17 cellular contexts compared by ENCODE assay signal in genomic region chr14:91300957-91301356, GRCh38. TPM values are rescaled to one million over a fixed set of nuclear protein-coding genes. Genes with fewer than 3 reads are reported as not detected.
A peak's percentile ranks its signal among the peaks of the same experiment; 100 is the strongest.
DNase-seq lines count a peak whose midpoint lies in the region; ATAC-seq and TF ChIP-seq lines count a peak whose summit lies in the region.
"Had no signal": no experiment of that assay in that cellular context is flagged by ENCODE, and none has a peak within 500 bp of the region (broad histone marks: within the 10 kb centered on the region; RNA-seq: fewer than 3 reads in every experiment).

No MANE protein-coding gene starts in this region.

- CTCF ChIA-PET in activated CD8-positive, alpha-beta memory T cell treated with anti-CD3 and anti-CD28 coated beads, Interleukin-2, amount 10 ng/mL, durations not matched to agents 7 days and 5 days (lab: Charles Lee) = no interaction called here
- CTCF ChIA-PET in PC-3 (lab: Charles Lee) = interaction anchor here (1.1 kb wide), 1 partner anchor 124 kb away, joined by 3 read pairs; no protein-coding TSS in a partner anchor

- no peak for DNase-seq in activated CD8-positive, alpha-beta memory T cell treated with anti-CD3 and anti-CD28 coated beads, Interleukin-2, amount 10 ng/mL, durations not matched to agents 7 days and 5 days
- no peak for DNase-seq in activated CD8-positive, alpha-beta memory T cell treated with anti-CD3 and anti-CD28 coated beads, Interleukin-2, amount 50 U/mL, for 4 hours
- peak; percentile 54 for DNase-seq in PC-3
- no peak for DNase-seq in activated naive CD8-positive, alpha-beta T cell treated with anti-CD3 and anti-CD28 coated beads, Interleukin-2, amount 50 U/mL, for 24 hours
- peak; percentile 68 for DNase-seq in osteoblast (ENCODE audit: insufficient read length, low spot score, missing footprints)
- DNase-seq in aorta = no peak
- no peak for DNase-seq in NCI-H82 treated with DMSO at 0.1 percent for 48 hours (lab: John Stamatoyannopoulos, UW; ENCODE audit: unreplicated experiment)
- no peak for DNase-seq in foreskin fibroblast
- DNase-seq: C1 segment of cervical spinal cord, left cardiac atrium, midbrain, NCI-H1105, NCI-H526 treated with DMSO at 0.1 percent for 48 hours, psoas muscle had no signal

- H3K4me3 Mint-ChIP-seq in activated CD8-positive, alpha-beta memory T cell treated with anti-CD3 and anti-CD28 coated beads, Interleukin-2, amount 10 ng/mL, durations not matched to agents 7 days and 5 days = no peak overlapping the region
- no peak overlapping the region for H3K4me3 Mint-ChIP-seq in activated naive CD8-positive, alpha-beta T cell treated with anti-CD3 and anti-CD28 coated beads, Interleukin-2, amount 50 U/mL, for 24 hours

- H3K4me1 ChIP-seq in PC-3 (ENCODE audit: insufficient read depth, low read length) (peaks cover 25% of the 10 kb centered on the region), osteoblast (ENCODE audit: insufficient read depth, low read length) (no peaks in the 10 kb centered on the region), aorta (ENCODE audit: control insufficient read depth in 1 of 2, insufficient read depth in 2 of 2, low read length in 2 of 2) (no peaks in the 10 kb centered on the region)
- H3K4me1 ChIP-seq: psoas muscle had no signal

- peaks cover 76% of the 10 kb centered on the region for H3K36me3 Mint-ChIP-seq in activated CD8-positive, alpha-beta memory T cell treated with anti-CD3 and anti-CD28 coated beads, Interleukin-2, amount 10 ng/mL, durations not matched to agents 7 days and 5 days
- peaks cover 70% of the 10 kb centered on the region for H3K36me3 Mint-ChIP-seq in activated naive CD8-positive, alpha-beta T cell treated with anti-CD3 and anti-CD28 coated beads, Interleukin-2, amount 50 U/mL, for 24 hours (ENCODE audit: low read depth)

- H3K4me1 Mint-ChIP-seq in activated CD8-positive, alpha-beta memory T cell treated with anti-CD3 and anti-CD28 coated beads, Interleukin-2, amount 10 ng/mL, durations not matched to agents 7 days and 5 days = peaks cover 38% of the 10 kb centered on the region
- H3K4me1 Mint-ChIP-seq in activated naive CD8-positive, alpha-beta T cell treated with anti-CD3 and anti-CD28 coated beads, Interleukin-2, amount 50 U/mL, for 24 hours = peaks cover 56% of the 10 kb centered on the region

- H3K4me3 ChIP-seq in PC-3 (ENCODE audit: low read length) (no peak overlapping the region), osteoblast (ENCODE audit: insufficient read depth, low read length) (no peak overlapping the region), aorta (ENCODE audit: low read length in 2 of 2) (no peak overlapping the region), foreskin fibroblast (ENCODE audit: low read depth in 1 of 2, low read length in 2 of 2) (no peak overlapping the region)
- H3K4me3 ChIP-seq: esophagus muscularis mucosa, GM12878, psoas muscle, skin epidermis had no signal

- POLR2A ChIA-PET in PC-3 (lab: Charles Lee; ENCODE audit: unreplicated experiment) = no interaction called here

- no peaks in the 10 kb centered on the region for H3K9me3 Mint-ChIP-seq in activated CD8-positive, alpha-beta memory T cell treated with anti-CD3 and anti-CD28 coated beads, Interleukin-2, amount 10 ng/mL, durations not matched to agents 7 days and 5 days (ENCODE audit: low read depth)
- no peaks in the 10 kb centered on the region for H3K9me3 Mint-ChIP-seq in activated naive CD8-positive, alpha-beta T cell treated with anti-CD3 and anti-CD28 coated beads, Interleukin-2, amount 50 U/mL, for 24 hours

- BruUV-seq in PC-3 (replicated peaks; lab: Mats Ljungman, UMichigan) = no TSS peak

- no peak for ATAC-seq in activated CD8-positive, alpha-beta memory T cell treated with anti-CD3 and anti-CD28 coated beads, Interleukin-2, amount 10 ng/mL, durations not matched to agents 7 days and 5 days
- peak; percentile 65 for ATAC-seq in PC-3
- ATAC-seq in activated naive CD8-positive, alpha-beta T cell treated with anti-CD3 and anti-CD28 coated beads, Interleukin-2, amount 50 U/mL, for 24 hours = no peak
- no peak for ATAC-seq in aorta (ENCODE audit: low FRiP score)
- ATAC-seq: GM12878, left cardiac atrium, psoas muscle had no signal

- H3K27me3 Mint-ChIP-seq in activated CD8-positive, alpha-beta memory T cell treated with anti-CD3 and anti-CD28 coated beads, Interleukin-2, amount 10 ng/mL, durations not matched to agents 7 days and 5 days = no peaks in the 10 kb centered on the region
- H3K27me3 Mint-ChIP-seq in activated naive CD8-positive, alpha-beta T cell treated with anti-CD3 and anti-CD28 coated beads, Interleukin-2, amount 50 U/mL, for 24 hours = no peaks in the 10 kb centered on the region

- H3K9me3 ChIP-seq in PC-3 (ENCODE audit: low read length) (no peaks in the 10 kb centered on the region), osteoblast (ENCODE audit: low read depth, low read length) (no peaks in the 10 kb centered on the region), aorta (ENCODE audit: control insufficient read depth, low read length) (no peaks in the 10 kb centered on the region)
- H3K9me3 ChIP-seq: esophagus muscularis mucosa, psoas muscle had no signal

- H4K20me1 ChIP-seq in PC-3 (ENCODE audit: low read length) = no peaks in the 10 kb centered on the region
- no peaks in the 10 kb centered on the region for H4K20me1 ChIP-seq in osteoblast (ENCODE audit: insufficient read depth, low read length)

- 93% methylated on average over 4 of the region's 4 CpGs for WGBS in aorta, 2 donors

- peaks cover 19% of the 10 kb centered on the region; the same call in 1 of the 2 replicates for H3K36me3 ChIP-seq in PC-3 (ENCODE audit: low read depth, low read length)
- H3K36me3 ChIP-seq in osteoblast (ENCODE audit: insufficient read depth, low read length) = no peaks in the 10 kb centered on the region
- H3K36me3 ChIP-seq in aorta (ENCODE audit: control insufficient read depth in 1 of 2, insufficient read depth in 2 of 2, low read length in 1 of 2) = no peaks in the 10 kb centered on the region

- H3K9me2 ChIP-seq in PC-3 (replicated peaks; ENCODE audit: low read length) = no peaks in the 10 kb centered on the region

- peak overlapping the region; percentile 70 for H3K27ac ChIP-seq in PC-3 (ENCODE audit: low read length)
- H3K27ac ChIP-seq in osteoblast (ENCODE audit: low read depth, low read length) = no peak overlapping the region
- no peak overlapping the region for H3K27ac ChIP-seq in aorta (ENCODE audit: low read depth in 1 of 2, low read length in 2 of 2)
- H3K27ac ChIP-seq: esophagus muscularis mucosa, psoas muscle, skin epidermis had no signal

- peak overlapping the region; percentile 35 for H3K27ac Mint-ChIP-seq in activated CD8-positive, alpha-beta memory T cell treated with anti-CD3 and anti-CD28 coated beads, Interleukin-2, amount 10 ng/mL, durations not matched to agents 7 days and 5 days
- H3K27ac Mint-ChIP-seq in activated naive CD8-positive, alpha-beta T cell treated with anti-CD3 and anti-CD28 coated beads, Interleukin-2, amount 50 U/mL, for 24 hours = peak overlapping the region; percentile 83

- H3K9ac ChIP-seq in PC-3 (ENCODE audit: low read length) = no peak overlapping the region

- H2AFZ ChIP-seq in PC-3 (ENCODE audit: low read length) = no peak overlapping the region
- H2AFZ ChIP-seq in osteoblast (ENCODE audit: low read length) = no peak overlapping the region

- TF ChIP-seq CTCF in PC-3 (conservative IDR thresholded peaks at IDR 0.05; ENCODE audit: low read depth, low read length) (no peak), osteoblast (IDR thresholded peaks at IDR 0.05; ENCODE audit: extremely low read depth, low read depth, low read length) (no peak), foreskin fibroblast (IDR thresholded peaks at IDR 0.05; ENCODE audit: low read depth, low read length) (no peak)

- peak overlapping the region; percentile 60 for H3K4me2 ChIP-seq in PC-3 (ENCODE audit: low read length)
- no peak overlapping the region for H3K4me2 ChIP-seq in osteoblast (ENCODE audit: insufficient read depth, low read length)

- H3F3A ChIP-seq in PC-3 (ENCODE audit: low read length, unreplicated experiment) = no peaks in the 10 kb centered on the region

- intact Hi-C loops in PC-3 (cut with micrococcal nuclease) (loop anchor here (1.0 to 2.0 kb wide), 2 partner anchors 15 to 240 kb away; partner anchors contain the start of gene RPS6KA5), aorta (cut with DNase I) (no loop called here)

- H3K79me2 ChIP-seq in PC-3 (ENCODE audit: low read length) (no peaks in the 10 kb centered on the region), osteoblast (ENCODE audit: insufficient read depth, low read length) (no peaks in the 10 kb centered on the region)

- H3K27me3 ChIP-seq in PC-3 (ENCODE audit: low read length) (no peaks in the 10 kb centered on the region), osteoblast (ENCODE audit: insufficient read depth, low read length) (peaks cover 10% of the 10 kb centered on the region), aorta (ENCODE audit: control insufficient read depth in 1 of 2, insufficient read depth in 2 of 2, low read length in 1 of 2) (no peaks in the 10 kb centered on the region)
- H3K27me3 ChIP-seq: esophagus muscularis mucosa had no signal

RNA-seq across cellular contexts. Expression of gene GPR68, which starts 56.5 kb away (rescaled TPM):
- 10 to 100 TPM; 44.5 to 48.0 TPM for total RNA-seq in activated CD8-positive, alpha-beta memory T cell treated with anti-CD3 and anti-CD28 coated beads, Interleukin-2, amount 10 ng/mL, durations not matched to agents 7 days and 5 days
- total RNA-seq in PC-3 (2014; rRNA removed) = 0.35 and 1.5 TPM in 2 replicates
- 8.0 and 8.5 TPM in 2 replicates for total RNA-seq in osteoblast
- 1 to 10 TPM in 1 of 2 donors, under 1 TPM in 1; 0.84 to 6.3 TPM for total RNA-seq in aorta
- polyA plus RNA-seq in aorta = under 1 TPM in 1 of 2 donors, not detected in 1; 0.10 TPM

Comparison
In these comparisons a context has a peak if more than half of its experiments do, and no peak if none do; other contexts are left out.
1. DNase-seq: peak in PC-3 (single experiment) and osteoblast (single experiment); none in activated CD8-positive, alpha-beta memory T cell treated with anti-CD3 and anti-CD28 coated beads, Interleukin-2, amount 10 ng/mL, durations not matched to agents 7 days and 5 days (single experiment), activated CD8-positive, alpha-beta memory T cell treated with anti-CD3 and anti-CD28 coated beads, Interleukin-2, amount 50 U/mL, for 4 hours (single experiment), activated naive CD8-positive, alpha-beta T cell treated with anti-CD3 and anti-CD28 coated beads, Interleukin-2, amount 50 U/mL, for 24 hours (single experiment), aorta (0 of 2), NCI-H82 treated with DMSO at 0.1 percent for 48 hours (single experiment) and foreskin fibroblast (0 of 2).